In the genomic region with DNA sequence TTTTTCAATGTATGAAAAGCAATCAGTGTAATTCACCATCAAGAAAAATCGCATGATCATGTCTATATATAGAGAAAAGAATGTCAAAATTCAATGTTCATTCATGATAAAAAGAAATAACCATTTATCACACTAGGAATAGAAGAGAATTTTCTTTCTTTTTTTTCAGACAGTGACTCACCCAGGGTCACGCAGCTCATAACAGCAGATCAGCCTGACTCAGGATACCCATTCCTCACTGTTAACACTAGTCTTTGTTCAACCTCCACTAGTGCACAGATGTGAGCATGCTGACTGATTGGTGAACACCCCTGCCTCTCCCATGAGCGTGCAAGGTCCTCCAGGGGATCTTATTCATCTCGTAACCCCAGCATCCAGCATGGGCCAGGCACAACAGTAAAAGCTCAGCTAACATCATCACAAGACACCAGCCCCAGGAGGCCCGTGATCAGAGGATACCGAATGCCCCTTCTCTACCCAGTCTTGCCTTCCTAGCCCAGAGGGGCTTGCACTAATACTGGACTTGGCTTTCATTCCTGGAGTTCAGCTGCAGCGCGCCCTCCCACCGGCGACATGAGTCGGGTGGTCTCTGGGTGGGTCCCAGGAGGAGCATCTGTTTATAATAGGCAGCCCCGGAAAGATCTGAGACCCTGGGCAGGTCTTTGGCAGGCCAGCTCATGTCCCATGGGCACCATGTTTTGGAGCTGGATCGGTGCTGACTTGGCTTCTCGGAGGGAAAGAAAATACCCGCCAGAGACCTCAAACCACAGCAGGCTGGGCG, we compare ENCODE assay signal across 16 cellular contexts.
"Had no signal": no experiment of that assay in that cellular context is flagged by ENCODE, and none has a peak within 500 bp of the region (broad histone marks: within the 10 kb centered on the region; RNA-seq: fewer than 3 reads in every experiment).

No MANE protein-coding gene starts in this region.

- H3K4me1 ChIP-seq: gastrocnemius medialis, stomach, transverse colon had no signal

- H3K4me3 ChIP-seq: dorsolateral prefrontal cortex, gastrocnemius medialis, stomach, thoracic aorta, transverse colon had no signal

- H3K4me3 Mint-ChIP-seq: naive thymus-derived CD8-positive, alpha-beta T cell had no signal

- H3K4me1 Mint-ChIP-seq: naive thymus-derived CD8-positive, alpha-beta T cell had no signal

- H3K27me3 ChIP-seq: dorsolateral prefrontal cortex, gastrocnemius medialis, neutrophil, stomach, transverse colon had no signal

- H3K36me3 Mint-ChIP-seq: naive thymus-derived CD8-positive, alpha-beta T cell had no signal

- H3K27ac Mint-ChIP-seq: naive thymus-derived CD8-positive, alpha-beta T cell had no signal

- DNase-seq: cortex of kidney; dorsolateral prefrontal cortex; effector CD8-positive, alpha-beta T cell; gastrocnemius medialis; glutamatergic neuron; islet precursor cell; mammary epithelial cell; naive thymus-derived CD8-positive, alpha-beta T cell; stimulated activated CD4-positive, alpha-beta T cell treated with anti-CD3 and anti-CD28 coated beads, Interleukin-2, amount 100 ng/mL, for 24 hours; stomach; substantia nigra; transverse colon had no signal

- ATAC-seq: gastrocnemius medialis; left lobe of liver; naive thymus-derived CD8-positive, alpha-beta T cell; sciatic nerve had no signal

- H3K27ac ChIP-seq: dorsolateral prefrontal cortex, gastrocnemius medialis, neutrophil, stomach, thoracic aorta, transverse colon had no signal

- H3K36me3 ChIP-seq: gastrocnemius medialis, neutrophil, stomach, thoracic aorta, transverse colon had no signal

- H3K9me3 ChIP-seq: gastrocnemius medialis, neutrophil, thoracic aorta, transverse colon had no signal
